ENCODE assay signal across 18 cellular contexts in genomic region chr20:11324990-11325389, GRCh38.
DNase-seq lines count a peak whose midpoint lies in the region; ATAC-seq and TF ChIP-seq lines count a peak whose summit lies in the region.
"Had no signal": no experiment of that assay in that cellular context is flagged by ENCODE, and none has a peak within 500 bp of the region (broad histone marks: within the 10 kb centered on the region; RNA-seq: fewer than 3 reads in every experiment).

No MANE protein-coding gene starts in this region.

- intact Hi-C loops in PC-3 (cut with micrococcal nuclease) (no loop called here), posterior cingulate gyrus (cut with DNase I) (no loop called here)

- TF ChIP-seq CTCF in PC-3 (conservative IDR thresholded peaks at IDR 0.05; ENCODE audit: low read depth, low read length): no peak

- BruUV-seq in PC-3 (replicated peaks; lab: Mats Ljungman, UMichigan): no TSS peak

- H3F3A ChIP-seq in PC-3 (ENCODE audit: low read length, unreplicated experiment): no peaks in the 10 kb centered on the region

- CTCF ChIA-PET in PC-3 (lab: Charles Lee): no interaction called here

- H4K20me1 ChIP-seq in PC-3 (ENCODE audit: low read length): no peaks in the 10 kb centered on the region
- H4K20me1 ChIP-seq: BLaER1 had no signal

- peaks cover 7% of the 10 kb centered on the region; the same call in 1 of the 2 replicates for H3K4me1 ChIP-seq in PC-3 (ENCODE audit: insufficient read depth, low read length)
- H3K4me1 ChIP-seq: BLaER1 had no signal

- H3K9ac ChIP-seq in PC-3 (ENCODE audit: low read length): no peak overlapping the region
- H3K9ac ChIP-seq: BLaER1 had no signal

- H3K79me2 ChIP-seq in PC-3 (ENCODE audit: low read length): no peaks in the 10 kb centered on the region

- POLR2A ChIA-PET in PC-3 (lab: Charles Lee; ENCODE audit: unreplicated experiment): no interaction called here

- peak; percentile 38; the same call in 1 of the 2 replicates for ATAC-seq in PC-3
- no peak for ATAC-seq in GM19035 (IDR thresholded peaks at IDR 0.05; ENCODE audit: unreplicated experiment)
- ATAC-seq in HG03025 (IDR thresholded peaks at IDR 0.05; ENCODE audit: low FRiP score, unreplicated experiment): no peak
- ATAC-seq: GM23338 had no signal

- no peaks in the 10 kb centered on the region for H3K36me3 ChIP-seq in PC-3 (ENCODE audit: low read depth, low read length)
- H3K36me3 ChIP-seq: BLaER1 had no signal

- no peak overlapping the region for H3K4me2 ChIP-seq in PC-3 (ENCODE audit: low read length)
- H3K4me2 ChIP-seq: BLaER1, GM23338 had no signal

- H3K9me2 ChIP-seq in PC-3 (replicated peaks; ENCODE audit: low read length): no peaks in the 10 kb centered on the region

- peak overlapping the region; percentile 36; the same call in 1 of the 2 replicates for H2AFZ ChIP-seq in PC-3 (ENCODE audit: low read length)

- DNase-seq in Daoy (ENCODE audit: low read depth) (peak; percentile 20), PC-3 (peak; percentile 59), epithelial cell of prostate (ENCODE audit: low read depth, low spot score) (peak; percentile 58), kidney tubule cell (ENCODE audit: low spot score) (peak; percentile 88), posterior cingulate gyrus (no peak), NCI-H82 (lab: John Stamatoyannopoulos, UW) (no peak)
- DNase-seq: 8988T; CD4-positive, alpha-beta memory T cell; DMS153; DMS79; GF-D8; HCEC 1CT; IMR-90 had no signal

- H3K4me3 ChIP-seq in PC-3 (ENCODE audit: low read length): no peak overlapping the region
- H3K4me3 ChIP-seq: BLaER1, GM23338 had no signal

- H3K9me3 ChIP-seq in PC-3 (ENCODE audit: low read length): peaks cover 15% of the 10 kb centered on the region
- H3K9me3 ChIP-seq: BLaER1 had no signal

- no peaks in the 10 kb centered on the region for H3K27me3 ChIP-seq in PC-3 (ENCODE audit: low read length)
- H3K27me3 ChIP-seq: BLaER1 had no signal

- H3K27ac ChIP-seq in PC-3 (ENCODE audit: low read length): 0 out of 2 replicates have a peak overlapping the region, but pooled peaks have one; percentile 15
- peak overlapping the region; percentile 12 for H3K27ac ChIP-seq in epithelial cell of prostate
- H3K27ac ChIP-seq: BLaER1, HL-60 had no signal

Comparison
In these comparisons a context has a peak if more than half of its experiments do, and no peak if none do; other contexts are left out.
1. DNase-seq: peak in Daoy (single experiment), PC-3 (single experiment), epithelial cell of prostate (single experiment) and kidney tubule cell (single experiment); none in posterior cingulate gyrus (0 of 10) and NCI-H82 (single experiment).